Comparison of ENCODE assay signal across 8 cellular contexts in the genomic region with DNA sequence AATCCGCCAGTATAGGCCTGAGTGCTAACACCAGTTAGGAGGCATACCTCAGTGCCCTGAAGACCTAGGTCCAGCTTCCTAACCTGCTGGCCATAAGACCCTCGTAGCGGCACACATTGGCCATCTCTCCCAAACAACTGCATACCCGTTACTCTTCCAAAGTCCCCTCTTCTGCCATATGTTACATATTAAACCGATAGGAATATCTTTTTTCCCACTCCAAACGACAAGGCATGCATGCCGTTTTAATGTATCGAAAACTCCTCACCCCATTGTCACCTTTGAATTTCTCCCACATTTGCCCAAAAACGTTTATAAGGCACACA. TPM values are rescaled to one million over a fixed set of nuclear protein-coding genes. Genes with fewer than 3 reads are reported as not detected.
DNase-seq lines count a peak whose midpoint lies in the region; ATAC-seq, FAIRE-seq and TF ChIP-seq lines count a peak whose summit lies in the region.
"Had no signal": no experiment of that assay in that cellular context is flagged by ENCODE, and none has a peak within 500 bp of the region (broad histone marks: within the 10 kb centered on the region; RNA-seq: fewer than 3 reads in every experiment).

No MANE protein-coding gene starts in this region.

- H3K4me1 ChIP-seq in DND-41 (ENCODE audit: insufficient read depth, low read length), result peaks cover 22% of the 10 kb centered on the region
- peaks cover 15% of the 10 kb centered on the region for H3K4me1 ChIP-seq in PC-3 (ENCODE audit: insufficient read depth, low read length)
- H3K4me1 ChIP-seq in trophoblast cell (ENCODE audit: control insufficient read depth in 1 of 2, insufficient read depth in 2 of 2, low read length in 2 of 2), result peaks cover 2 to 18% of the 10 kb centered on the region in 2 experiments

- H3K79me2 ChIP-seq in DND-41 (ENCODE audit: insufficient read depth, low read length) (0 out of 2 replicates have a peak, but pooled peaks cover 2% of the 10 kb centered on the region), PC-3 (ENCODE audit: low read length) (no peaks in the 10 kb centered on the region), trophoblast cell (ENCODE audit: control insufficient read depth, insufficient read depth, low read length, poor library complexity) (peaks cover 12% of the 10 kb centered on the region)

- intact Hi-C loops in PC-3 (cut with micrococcal nuclease), result loop anchor here (5.0 kb wide), 1 partner anchor 135 kb away; no protein-coding TSS in a partner anchor

- H4K20me1 ChIP-seq in DND-41 (ENCODE audit: insufficient read depth, low read length) (peaks cover 27% of the 10 kb centered on the region), PC-3 (ENCODE audit: low read length) (no peaks in the 10 kb centered on the region)

- H3K4me2 ChIP-seq in DND-41 (ENCODE audit: insufficient read depth, low read length), result peak overlapping the region; percentile 95
- H3K4me2 ChIP-seq in PC-3 (ENCODE audit: low read length), result peak overlapping the region; percentile 80
- peak overlapping the region; percentile 68 for H3K4me2 ChIP-seq in trophoblast cell (ENCODE audit: low read length)

- H4K91ac ChIP-seq in trophoblast cell (ENCODE audit: low read depth, low read length), result no peak overlapping the region

- H3F3A ChIP-seq in PC-3 (ENCODE audit: low read length, unreplicated experiment), result no peaks in the 10 kb centered on the region

- H3K4me1 Mint-ChIP-seq in endothelial cell (ENCODE audit: unreplicated experiment), result peaks cover 20% of the 10 kb centered on the region

- POLR2A ChIA-PET in PC-3 (lab: Charles Lee; ENCODE audit: unreplicated experiment), result no interaction called here

- no peak overlapping the region for H3K14ac ChIP-seq in trophoblast cell (ENCODE audit: low read length)

- DNase-seq in DND-41, result no peak
- DNase-seq in PC-3, result no peak
- no peak for DNase-seq in endothelial cell (ENCODE audit: low spot score)
- DNase-seq in trophoblast cell, result no peak
- no peak for DNase-seq in stimulated activated CD4-positive, alpha-beta T cell treated with anti-CD3 and anti-CD28 coated beads, Interleukin-12 subunit alpha, Interleukin-12 subunit beta, amount 100 ng/mL, for 4 hours
- no peak for DNase-seq in H54 (ENCODE audit: insufficient read length, low spot score)
- DNase-seq in ureter (ENCODE audit: low spot score), result no peak
- DNase-seq: SIG-M5 had no signal

- TF ChIP-seq CTCF in DND-41 (IDR thresholded peaks at IDR 0.05; ENCODE audit: borderline replicate concordance, extremely low read depth, low read length, poor library complexity, severe bottlenecking), result no peak
- no peak for TF ChIP-seq CTCF in PC-3 (conservative IDR thresholded peaks at IDR 0.05; ENCODE audit: low read depth, low read length)
- no peak for TF ChIP-seq CTCF in endothelial cell (IDR thresholded peaks at IDR 0.05; ENCODE audit: unreplicated experiment)

- peak overlapping the region; percentile 91 for H3K4me3 Mint-ChIP-seq in endothelial cell (ENCODE audit: unreplicated experiment)

- no peak for TF ChIP-seq POLR2A in H54 (IDR thresholded peaks at IDR 0.05; ENCODE audit: low read depth, low read length)

- ATAC-seq in DND-41 (ENCODE audit: insufficient read depth, low read depth) (no peak), PC-3 (no peak)

- no peak overlapping the region for H2BK5ac ChIP-seq in trophoblast cell (ENCODE audit: low read depth, low read length, poor library complexity)

- H3K4me3 ChIP-seq in DND-41 (ENCODE audit: low read depth in 1 of 2, low read length in 2 of 2), result peak overlapping the region in 1 of 2 experiments; percentile 60; a peak in 1 of 4 replicates
- H3K4me3 ChIP-seq in PC-3 (ENCODE audit: low read length), result peak overlapping the region; percentile 67; the same call in 1 of the 2 replicates
- H3K4me3 ChIP-seq in trophoblast cell (ENCODE audit: low read depth, low read length), result no peak overlapping the region

- no peak overlapping the region for H4K8ac ChIP-seq in trophoblast cell (ENCODE audit: low read depth, low read length)

- no peak overlapping the region for H3K4ac ChIP-seq in trophoblast cell (ENCODE audit: low read depth, low read length)

- H3K9me3 ChIP-seq in DND-41 (ENCODE audit: insufficient read depth, low read length, severe bottlenecking) (no peaks in the 10 kb centered on the region), PC-3 (ENCODE audit: low read length) (no peaks in the 10 kb centered on the region), trophoblast cell (ENCODE audit: insufficient read depth, low read depth, low read length) (peaks cover 1% of the 10 kb centered on the region)

- H4K12ac ChIP-seq in trophoblast cell (ENCODE audit: low read depth, low read length), result no peak overlapping the region

- peaks cover 5% of the 10 kb centered on the region for H3K36me3 Mint-ChIP-seq in endothelial cell (ENCODE audit: low read depth, unreplicated experiment)

- H2AFZ ChIP-seq in DND-41 (ENCODE audit: low read depth, low read length) (peak overlapping the region; percentile 77; the same call in 1 of the 2 replicates), PC-3 (ENCODE audit: low read length) (peak overlapping the region; percentile 78; the same call in 1 of the 2 replicates), trophoblast cell (ENCODE audit: insufficient read depth, low read length, poor library complexity) (no peak overlapping the region)

- no peak overlapping the region for H2BK12ac ChIP-seq in trophoblast cell (ENCODE audit: low read length)

- H3K36me3 ChIP-seq in DND-41 (ENCODE audit: insufficient read depth, low read length) (0 out of 2 replicates have a peak, but pooled peaks cover 8% of the 10 kb centered on the region), PC-3 (ENCODE audit: low read depth, low read length) (no peaks in the 10 kb centered on the region), trophoblast cell (ENCODE audit: control insufficient read depth in 1 of 2, insufficient read depth in 2 of 2, low read length in 2 of 2) (peaks cover 7 to 11% of the 10 kb centered on the region in 2 experiments)

- H3K27ac Mint-ChIP-seq in endothelial cell (ENCODE audit: unreplicated experiment), result no peak overlapping the region

- peaks cover 6% of the 10 kb centered on the region for H3K27me3 Mint-ChIP-seq in endothelial cell (ENCODE audit: unreplicated experiment)

- no peaks in the 10 kb centered on the region for H3K9me3 Mint-ChIP-seq in endothelial cell (ENCODE audit: unreplicated experiment)

- H3K27me3 ChIP-seq in DND-41 (ENCODE audit: insufficient read depth, low read length, poor library complexity), result peaks cover 10% of the 10 kb centered on the region
- peaks cover 10% of the 10 kb centered on the region for H3K27me3 ChIP-seq in PC-3 (ENCODE audit: low read length)
- H3K27me3 ChIP-seq in trophoblast cell (ENCODE audit: insufficient read depth, low read length), result no peaks in the 10 kb centered on the region

- WGBS in trophoblast cell (ENCODE audit: extremely low coverage, insufficient coverage, insufficient read length), result no CpG with 5 or more reads among the region's 9 CpGs

- H3K9me2 ChIP-seq in PC-3 (replicated peaks; ENCODE audit: low read length), result no peaks in the 10 kb centered on the region

- no TSS peak for BruUV-seq in PC-3 (replicated peaks; lab: Mats Ljungman, UMichigan)

- H2AK5ac ChIP-seq in trophoblast cell (ENCODE audit: low read length), result no peak overlapping the region

- H3K27ac ChIP-seq in DND-41 (ENCODE audit: low read length) (no peak overlapping the region), PC-3 (ENCODE audit: low read length) (no peak overlapping the region), trophoblast cell (ENCODE audit: low read depth, low read length) (no peak overlapping the region)

- CTCF ChIA-PET in PC-3 (lab: Charles Lee), result no interaction called here

- no peak for FAIRE-seq in H54 (lab: Jason Lieb, UNC)

- H3K79me1 ChIP-seq in trophoblast cell (ENCODE audit: low read length), result peaks cover 16% of the 10 kb centered on the region

- no peak overlapping the region for H3K23ac ChIP-seq in trophoblast cell (ENCODE audit: low read length)

- no peak overlapping the region for H3K18ac ChIP-seq in trophoblast cell (ENCODE audit: low read length)

- no peak overlapping the region for H2BK120ac ChIP-seq in trophoblast cell (ENCODE audit: insufficient read depth, low read length, poor library complexity)

- H3K9ac ChIP-seq in DND-41 (ENCODE audit: low read depth, low read length), result no peak overlapping the region
- no peak overlapping the region for H3K9ac ChIP-seq in PC-3 (ENCODE audit: low read length)
- no peak overlapping the region for H3K9ac ChIP-seq in trophoblast cell (ENCODE audit: low read length)

RNA-seq across cellular contexts. Expression of a gene that starts 0.7 kb away (rescaled TPM):
- total RNA-seq in PC-3 (2014; rRNA removed) (2.0 and 2.6 TPM in 2 replicates), endothelial cell (ENCODE audit: unreplicated experiment) (44.8 TPM), ureter (11.8 TPM)
- 35.5 and 36.3 TPM in 2 replicates for polyA plus RNA-seq in trophoblast cell (2013)
